Comparison of ENCODE assay signal across 1 cellular context in the genomic region with DNA sequence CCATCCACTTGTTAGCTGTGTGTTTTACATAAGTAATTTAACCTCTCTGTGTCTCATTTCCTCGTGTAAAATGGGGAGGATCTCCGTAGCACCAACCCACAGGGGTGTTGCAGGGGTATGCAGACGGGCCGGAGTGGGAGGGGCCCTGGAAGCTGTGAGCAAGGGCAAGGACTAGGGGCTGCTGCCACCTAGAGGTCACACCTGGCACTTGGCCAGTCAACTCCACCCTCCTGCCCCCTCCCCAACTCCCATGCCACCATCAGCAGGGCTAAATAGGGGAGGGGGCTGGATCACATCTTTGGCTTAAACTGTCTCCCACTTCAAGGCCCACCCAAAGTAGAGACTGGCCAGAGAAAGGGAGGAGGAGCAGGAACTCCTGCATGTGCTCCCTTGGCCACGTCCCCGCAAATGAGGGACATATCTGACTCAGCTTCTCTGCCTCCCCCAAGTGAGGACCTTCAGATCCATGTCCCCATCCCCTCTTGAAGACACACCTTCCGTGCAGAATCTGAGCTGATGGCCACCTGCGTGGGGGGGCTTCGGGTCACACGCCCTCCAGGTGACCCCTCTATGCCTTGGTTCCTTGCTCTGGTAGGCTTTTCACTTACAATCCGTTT.
A peak's percentile ranks its signal among the peaks of the same experiment; 100 is the strongest.
TF ChIP-seq lines count a peak whose summit lies in the region.

No MANE protein-coding gene starts in this region.

TF ChIP-seq in H1, 55 proteins besides CTCF, POLR2A, EP300 and RAD21:
- TF ChIP-seq EGR1 (IDR thresholded peaks at IDR 0.05; ENCODE audit: borderline replicate concordance, low read depth, low read length) (no peak), YY1 (IDR thresholded peaks at IDR 0.05; ENCODE audit: low read depth, low read length) (0 out of 2 replicates have a peak, but pooled peaks have one; percentile 13), CREB1 (IDR thresholded peaks at IDR 0.05) (0 out of 2 replicates have a peak, but pooled peaks have one; percentile 21), TEAD4 (IDR thresholded peaks at IDR 0.05; ENCODE audit: low read depth, low read length) (peak; percentile 47; the same call in 1 of the 2 replicates), SP4 (IDR thresholded peaks at IDR 0.05; ENCODE audit: low read length) (0 out of 2 replicates have a peak, but pooled peaks have one; percentile 67), TAF1 (IDR thresholded peaks at IDR 0.05; ENCODE audit: low read depth, low read length) (0 out of 2 replicates have a peak, but pooled peaks have one; percentile 11), TAF7 (optimal IDR thresholded peaks at IDR 0.05; ENCODE audit: borderline replicate concordance, low read depth, low read length) (no peak)
- TF ChIP-seq, protein P1, sequence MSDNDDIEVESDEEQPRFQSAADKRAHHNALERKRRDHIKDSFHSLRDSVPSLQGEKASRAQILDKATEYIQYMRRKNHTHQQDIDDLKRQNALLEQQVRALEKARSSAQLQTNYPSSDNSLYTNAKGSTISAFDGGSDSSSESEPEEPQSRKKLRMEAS (IDR thresholded peaks at IDR 0.05), result peak; percentile 39; the same call in 1 of the 2 replicates
TF ChIP-seq in H1: peak in this region for 6.
